ENCODE assay signal across 27 cellular contexts in the genomic region with DNA sequence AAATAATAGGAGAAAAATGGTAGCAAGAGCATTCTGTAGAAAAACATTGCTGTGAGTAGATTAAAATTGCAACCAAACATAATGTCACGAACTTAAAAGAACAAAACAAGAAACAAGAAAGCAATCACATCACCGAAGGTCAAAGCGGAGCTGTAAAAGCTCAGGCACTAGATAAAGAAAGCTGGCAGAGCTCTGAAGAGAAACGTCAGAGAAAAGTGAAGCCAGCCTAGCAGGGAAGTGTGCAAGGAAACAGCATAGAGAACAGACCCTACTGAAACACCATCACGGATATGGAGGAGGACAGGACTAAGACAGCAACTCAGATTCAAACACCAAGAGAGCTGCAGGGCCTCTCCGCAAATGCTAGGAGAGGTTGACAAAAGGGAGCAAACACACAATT. TPM values are rescaled to one million over a fixed set of nuclear protein-coding genes. Genes with fewer than 3 reads are reported as not detected.
"Had no signal": no experiment of that assay in that cellular context is flagged by ENCODE, and none has a peak within 500 bp of the region (broad histone marks: within the 10 kb centered on the region; RNA-seq: fewer than 3 reads in every experiment).

No MANE protein-coding gene starts in this region.

- H3K27me3 ChIP-seq: MG63, Peyer's patch, SJSA1 had no signal

- FAIRE-seq: HepG2 had no signal

- H3K4me1 ChIP-seq: Peyer's patch, SJSA1 had no signal

- DNase-seq: IMR-90; Karpas-422; KG1; MG63; NCI-H1092 treated with DMSO at 0.1 percent for 48 hours; NCI-H1436; NCI-H187; NCI-H2029; NCI-H2081 treated with DMSO at 0.1 percent for 48 hours; NCI-H2171; NCI-H226; NCI-H446; NCI-H510A; NCI-H524 treated with DMSO at 0.1 percent for 48 hours; NCI-H69; NCI-H774; NK-92 treated with Interleukin-12 subunit alpha and Interleukin-12 subunit beta, amount 100 ng/mL, for 24 hours; PC-3; Peyer's patch; SIG-M5 had no signal

- H3K9me3 ChIP-seq: MG63, SJSA1 had no signal

- ATAC-seq: HepG2, PC-3, Right ventricle myocardium inferior had no signal

- H3K27ac ChIP-seq: Peyer's patch, SJSA1, SK-N-MC had no signal

- H3K4me3 ChIP-seq: MG63, Peyer's patch, SJSA1, SK-N-MC had no signal

- H3K36me3 ChIP-seq: MG63, SJSA1 had no signal

RNA-seq across cellular contexts. Expression of a gene that starts 22.5 kb away (rescaled TPM):
- total RNA-seq: HT1080, IMR-90, OCI-LY7, PC-3, Right ventricle myocardium inferior, RPMI7951, SJSA1 had no signal
- polyA plus RNA-seq: IMR-90 had no signal
